ENCODE assay signal across 1 cellular context in the genomic region with DNA sequence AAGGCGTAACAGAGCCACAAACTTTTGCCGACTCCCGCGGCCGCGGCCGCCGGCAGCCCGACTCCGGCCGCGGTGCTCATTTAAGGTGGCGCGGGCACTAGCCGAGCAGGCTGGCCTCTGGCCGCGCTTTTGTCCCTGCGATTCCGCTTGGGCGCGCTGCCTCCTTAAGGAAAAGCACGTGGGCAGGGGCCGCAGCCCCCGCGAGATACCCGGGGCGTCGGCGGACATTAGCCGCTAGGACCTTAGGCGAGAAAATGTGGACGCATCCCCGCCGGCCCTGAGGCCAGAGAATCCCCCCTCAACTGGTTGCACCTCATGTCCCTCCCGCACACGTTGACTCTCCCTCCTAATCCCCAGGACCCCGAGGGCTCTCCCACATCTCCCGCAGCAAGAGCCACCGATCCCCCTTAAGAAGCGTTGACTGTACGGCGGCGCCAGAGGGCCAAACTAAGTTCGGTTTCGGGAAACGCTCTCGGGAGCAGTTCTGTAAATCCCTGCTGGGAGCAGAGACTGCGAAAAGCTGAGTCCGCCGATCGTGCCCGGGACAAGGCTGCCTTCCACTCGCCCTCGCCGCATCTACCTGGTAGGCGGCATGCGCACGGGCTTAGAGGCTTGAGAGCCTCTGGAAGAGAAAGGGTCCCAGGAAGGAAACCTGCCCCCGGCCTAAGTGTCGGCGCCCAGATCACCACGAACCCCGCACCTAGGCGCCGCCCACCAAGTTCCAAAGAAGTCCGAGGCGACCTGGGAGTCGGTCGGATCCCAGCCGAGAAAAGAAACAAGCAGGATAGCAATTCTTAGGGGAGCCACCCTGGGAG.
A peak's percentile ranks its signal among the peaks of the same experiment; 100 is the strongest.
TF ChIP-seq lines count a peak whose summit lies in the region.

No MANE protein-coding gene starts in this region.

TF ChIP-seq in HepG2, 621 proteins besides CTCF, POLR2A, EP300 and RAD21 (continued from another document and continues in another):
- TF ChIP-seq, protein P1, sequence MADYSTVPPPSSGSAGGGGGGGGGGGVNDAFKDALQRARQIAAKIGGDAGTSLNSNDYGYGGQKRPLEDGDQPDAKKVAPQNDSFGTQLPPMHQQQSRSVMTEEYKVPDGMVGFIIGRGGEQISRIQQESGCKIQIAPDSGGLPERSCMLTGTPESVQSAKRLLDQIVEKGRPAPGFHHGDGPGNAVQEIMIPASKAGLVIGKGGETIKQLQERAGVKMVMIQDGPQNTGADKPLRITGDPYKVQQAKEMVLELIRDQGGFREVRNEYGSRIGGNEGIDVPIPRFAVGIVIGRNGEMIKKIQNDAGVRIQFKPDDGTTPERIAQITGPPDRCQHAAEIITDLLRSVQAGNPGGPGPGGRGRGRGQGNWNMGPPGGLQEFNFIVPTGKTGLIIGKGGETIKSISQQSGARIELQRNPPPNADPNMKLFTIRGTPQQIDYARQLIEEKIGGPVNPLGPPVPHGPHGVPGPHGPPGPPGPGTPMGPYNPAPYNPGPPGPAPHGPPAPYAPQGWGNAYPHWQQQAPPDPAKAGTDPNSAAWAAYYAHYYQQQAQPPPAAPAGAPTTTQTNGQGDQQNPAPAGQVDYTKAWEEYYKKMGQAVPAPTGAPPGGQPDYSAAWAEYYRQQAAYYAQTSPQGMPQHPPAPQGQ (CRISPR knock-in tag; IDR thresholded peaks at IDR 0.05; ENCODE audit: borderline replicate concordance): no peak
- TF ChIP-seq, protein P2, sequence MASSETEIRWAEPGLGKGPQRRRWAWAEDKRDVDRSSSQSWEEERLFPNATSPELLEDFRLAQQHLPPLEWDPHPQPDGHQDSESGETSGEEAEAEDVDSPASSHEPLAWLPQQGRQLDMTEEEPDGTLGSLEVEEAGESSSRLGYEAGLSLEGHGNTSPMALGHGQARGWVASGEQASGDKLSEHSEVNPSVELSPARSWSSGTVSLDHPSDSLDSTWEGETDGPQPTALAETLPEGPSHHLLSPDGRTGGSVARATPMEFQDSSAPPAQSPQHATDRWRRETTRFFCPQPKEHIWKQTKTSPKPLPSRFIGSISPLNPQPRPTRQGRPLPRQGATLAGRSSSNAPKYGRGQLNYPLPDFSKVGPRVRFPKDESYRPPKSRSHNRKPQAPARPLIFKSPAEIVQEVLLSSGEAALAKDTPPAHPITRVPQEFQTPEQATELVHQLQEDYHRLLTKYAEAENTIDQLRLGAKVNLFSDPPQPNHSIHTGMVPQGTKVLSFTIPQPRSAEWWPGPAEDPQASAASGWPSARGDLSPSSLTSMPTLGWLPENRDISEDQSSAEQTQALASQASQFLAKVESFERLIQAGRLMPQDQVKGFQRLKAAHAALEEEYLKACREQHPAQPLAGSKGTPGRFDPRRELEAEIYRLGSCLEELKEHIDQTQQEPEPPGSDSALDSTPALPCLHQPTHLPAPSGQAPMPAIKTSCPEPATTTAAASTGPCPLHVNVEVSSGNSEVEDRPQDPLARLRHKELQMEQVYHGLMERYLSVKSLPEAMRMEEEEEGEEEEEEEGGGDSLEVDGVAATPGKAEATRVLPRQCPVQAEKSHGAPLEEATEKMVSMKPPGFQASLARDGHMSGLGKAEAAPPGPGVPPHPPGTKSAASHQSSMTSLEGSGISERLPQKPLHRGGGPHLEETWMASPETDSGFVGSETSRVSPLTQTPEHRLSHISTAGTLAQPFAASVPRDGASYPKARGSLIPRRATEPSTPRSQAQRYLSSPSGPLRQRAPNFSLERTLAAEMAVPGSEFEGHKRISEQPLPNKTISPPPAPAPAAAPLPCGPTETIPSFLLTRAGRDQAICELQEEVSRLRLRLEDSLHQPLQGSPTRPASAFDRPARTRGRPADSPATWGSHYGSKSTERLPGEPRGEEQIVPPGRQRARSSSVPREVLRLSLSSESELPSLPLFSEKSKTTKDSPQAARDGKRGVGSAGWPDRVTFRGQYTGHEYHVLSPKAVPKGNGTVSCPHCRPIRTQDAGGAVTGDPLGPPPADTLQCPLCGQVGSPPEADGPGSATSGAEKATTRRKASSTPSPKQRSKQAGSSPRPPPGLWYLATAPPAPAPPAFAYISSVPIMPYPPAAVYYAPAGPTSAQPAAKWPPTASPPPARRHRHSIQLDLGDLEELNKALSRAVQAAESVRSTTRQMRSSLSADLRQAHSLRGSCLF (CRISPR knock-in tag; IDR thresholded peaks at IDR 0.05; ENCODE audit: borderline replicate concordance): no peak
- no peak; the same call in 1 of the 2 replicates for TF ChIP-seq ZNF124 (CRISPR knock-in tag; IDR thresholded peaks at IDR 0.05)
- TF ChIP-seq, protein P3, sequence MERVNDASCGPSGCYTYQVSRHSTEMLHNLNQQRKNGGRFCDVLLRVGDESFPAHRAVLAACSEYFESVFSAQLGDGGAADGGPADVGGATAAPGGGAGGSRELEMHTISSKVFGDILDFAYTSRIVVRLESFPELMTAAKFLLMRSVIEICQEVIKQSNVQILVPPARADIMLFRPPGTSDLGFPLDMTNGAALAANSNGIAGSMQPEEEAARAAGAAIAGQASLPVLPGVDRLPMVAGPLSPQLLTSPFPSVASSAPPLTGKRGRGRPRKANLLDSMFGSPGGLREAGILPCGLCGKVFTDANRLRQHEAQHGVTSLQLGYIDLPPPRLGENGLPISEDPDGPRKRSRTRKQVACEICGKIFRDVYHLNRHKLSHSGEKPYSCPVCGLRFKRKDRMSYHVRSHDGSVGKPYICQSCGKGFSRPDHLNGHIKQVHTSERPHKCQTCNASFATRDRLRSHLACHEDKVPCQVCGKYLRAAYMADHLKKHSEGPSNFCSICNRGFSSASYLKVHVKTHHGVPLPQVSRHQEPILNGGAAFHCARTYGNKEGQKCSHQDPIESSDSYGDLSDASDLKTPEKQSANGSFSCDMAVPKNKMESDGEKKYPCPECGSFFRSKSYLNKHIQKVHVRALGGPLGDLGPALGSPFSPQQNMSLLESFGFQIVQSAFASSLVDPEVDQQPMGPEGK (CRISPR knock-in tag; IDR thresholded peaks at IDR 0.05): peak; percentile 66
- TF ChIP-seq, protein P4, sequence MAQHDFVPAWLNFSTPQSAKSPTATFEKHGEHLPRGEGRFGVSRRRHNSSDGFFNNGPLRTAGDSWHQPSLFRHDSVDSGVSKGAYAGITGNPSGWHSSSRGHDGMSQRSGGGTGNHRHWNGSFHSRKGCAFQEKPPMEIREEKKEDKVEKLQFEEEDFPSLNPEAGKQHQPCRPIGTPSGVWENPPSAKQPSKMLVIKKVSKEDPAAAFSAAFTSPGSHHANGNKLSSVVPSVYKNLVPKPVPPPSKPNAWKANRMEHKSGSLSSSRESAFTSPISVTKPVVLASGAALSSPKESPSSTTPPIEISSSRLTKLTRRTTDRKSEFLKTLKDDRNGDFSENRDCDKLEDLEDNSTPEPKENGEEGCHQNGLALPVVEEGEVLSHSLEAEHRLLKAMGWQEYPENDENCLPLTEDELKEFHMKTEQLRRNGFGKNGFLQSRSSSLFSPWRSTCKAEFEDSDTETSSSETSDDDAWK (CRISPR knock-in tag; IDR thresholded peaks at IDR 0.05): no peak
- TF ChIP-seq, protein P5, sequence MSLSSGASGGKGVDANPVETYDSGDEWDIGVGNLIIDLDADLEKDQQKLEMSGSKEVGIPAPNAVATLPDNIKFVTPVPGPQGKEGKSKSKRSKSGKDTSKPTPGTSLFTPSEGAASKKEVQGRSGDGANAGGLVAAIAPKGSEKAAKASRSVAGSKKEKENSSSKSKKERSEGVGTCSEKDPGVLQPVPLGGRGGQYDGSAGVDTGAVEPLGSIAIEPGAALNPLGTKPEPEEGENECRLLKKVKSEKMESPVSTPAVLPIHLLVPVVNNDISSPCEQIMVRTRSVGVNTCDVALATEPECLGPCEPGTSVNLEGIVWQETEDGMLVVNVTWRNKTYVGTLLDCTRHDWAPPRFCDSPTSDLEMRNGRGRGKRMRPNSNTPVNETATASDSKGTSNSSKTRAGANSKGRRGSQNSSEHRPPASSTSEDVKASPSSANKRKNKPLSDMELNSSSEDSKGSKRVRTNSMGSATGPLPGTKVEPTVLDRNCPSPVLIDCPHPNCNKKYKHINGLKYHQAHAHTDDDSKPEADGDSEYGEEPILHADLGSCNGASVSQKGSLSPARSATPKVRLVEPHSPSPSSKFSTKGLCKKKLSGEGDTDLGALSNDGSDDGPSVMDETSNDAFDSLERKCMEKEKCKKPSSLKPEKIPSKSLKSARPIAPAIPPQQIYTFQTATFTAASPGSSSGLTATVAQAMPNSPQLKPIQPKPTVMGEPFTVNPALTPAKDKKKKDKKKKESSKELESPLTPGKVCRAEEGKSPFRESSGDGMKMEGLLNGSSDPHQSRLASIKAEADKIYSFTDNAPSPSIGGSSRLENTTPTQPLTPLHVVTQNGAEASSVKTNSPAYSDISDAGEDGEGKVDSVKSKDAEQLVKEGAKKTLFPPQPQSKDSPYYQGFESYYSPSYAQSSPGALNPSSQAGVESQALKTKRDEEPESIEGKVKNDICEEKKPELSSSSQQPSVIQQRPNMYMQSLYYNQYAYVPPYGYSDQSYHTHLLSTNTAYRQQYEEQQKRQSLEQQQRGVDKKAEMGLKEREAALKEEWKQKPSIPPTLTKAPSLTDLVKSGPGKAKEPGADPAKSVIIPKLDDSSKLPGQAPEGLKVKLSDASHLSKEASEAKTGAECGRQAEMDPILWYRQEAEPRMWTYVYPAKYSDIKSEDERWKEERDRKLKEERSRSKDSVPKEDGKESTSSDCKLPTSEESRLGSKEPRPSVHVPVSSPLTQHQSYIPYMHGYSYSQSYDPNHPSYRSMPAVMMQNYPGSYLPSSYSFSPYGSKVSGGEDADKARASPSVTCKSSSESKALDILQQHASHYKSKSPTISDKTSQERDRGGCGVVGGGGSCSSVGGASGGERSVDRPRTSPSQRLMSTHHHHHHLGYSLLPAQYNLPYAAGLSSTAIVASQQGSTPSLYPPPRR (CRISPR knock-in tag; IDR thresholded peaks at IDR 0.05; ENCODE audit: borderline replicate concordance): peak; percentile 62
- TF ChIP-seq, protein P6, sequence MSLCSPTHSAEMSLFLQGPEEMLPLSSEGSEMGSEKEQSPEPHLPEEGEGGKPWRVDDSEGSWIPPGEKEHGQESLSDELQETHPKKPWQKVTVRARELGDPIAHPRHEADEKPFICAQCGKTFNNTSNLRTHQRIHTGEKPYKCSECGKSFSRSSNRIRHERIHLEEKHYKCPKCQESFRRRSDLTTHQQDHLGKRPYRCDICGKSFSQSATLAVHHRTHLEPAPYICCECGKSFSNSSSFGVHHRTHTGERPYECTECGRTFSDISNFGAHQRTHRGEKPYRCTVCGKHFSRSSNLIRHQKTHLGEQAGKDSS (CRISPR knock-in tag; IDR thresholded peaks at IDR 0.05; ENCODE audit: borderline replicate concordance, low read depth): peak; percentile 99
- 0 out of 2 replicates have a peak, but pooled peaks have one; percentile 22 for TF ChIP-seq SOX5 (CRISPR knock-in tag; IDR thresholded peaks at IDR 0.05; ENCODE audit: borderline replicate concordance)
- peak; percentile 96 for TF ChIP-seq ZNF20 (CRISPR knock-in tag; IDR thresholded peaks at IDR 0.05)
- TF ChIP-seq, protein P7, sequence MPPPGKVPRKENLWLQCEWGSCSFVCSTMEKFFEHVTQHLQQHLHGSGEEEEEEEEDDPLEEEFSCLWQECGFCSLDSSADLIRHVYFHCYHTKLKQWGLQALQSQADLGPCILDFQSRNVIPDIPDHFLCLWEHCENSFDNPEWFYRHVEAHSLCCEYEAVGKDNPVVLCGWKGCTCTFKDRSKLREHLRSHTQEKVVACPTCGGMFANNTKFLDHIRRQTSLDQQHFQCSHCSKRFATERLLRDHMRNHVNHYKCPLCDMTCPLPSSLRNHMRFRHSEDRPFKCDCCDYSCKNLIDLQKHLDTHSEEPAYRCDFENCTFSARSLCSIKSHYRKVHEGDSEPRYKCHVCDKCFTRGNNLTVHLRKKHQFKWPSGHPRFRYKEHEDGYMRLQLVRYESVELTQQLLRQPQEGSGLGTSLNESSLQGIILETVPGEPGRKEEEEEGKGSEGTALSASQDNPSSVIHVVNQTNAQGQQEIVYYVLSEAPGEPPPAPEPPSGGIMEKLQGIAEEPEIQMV (CRISPR knock-in tag; IDR thresholded peaks at IDR 0.05; ENCODE audit: low read depth): peak; percentile 97
- peak; percentile 74 for TF ChIP-seq ZNF615 (CRISPR knock-in tag; IDR thresholded peaks at IDR 0.05; ENCODE audit: borderline replicate concordance)
- TF ChIP-seq ARNTL (CRISPR knock-in tag; IDR thresholded peaks at IDR 0.05): peak; percentile 67
- TF ChIP-seq RNF2 (conservative IDR thresholded peaks at IDR 0.05; ENCODE audit: low read depth): peak; percentile 98
- TF ChIP-seq, protein P8, sequence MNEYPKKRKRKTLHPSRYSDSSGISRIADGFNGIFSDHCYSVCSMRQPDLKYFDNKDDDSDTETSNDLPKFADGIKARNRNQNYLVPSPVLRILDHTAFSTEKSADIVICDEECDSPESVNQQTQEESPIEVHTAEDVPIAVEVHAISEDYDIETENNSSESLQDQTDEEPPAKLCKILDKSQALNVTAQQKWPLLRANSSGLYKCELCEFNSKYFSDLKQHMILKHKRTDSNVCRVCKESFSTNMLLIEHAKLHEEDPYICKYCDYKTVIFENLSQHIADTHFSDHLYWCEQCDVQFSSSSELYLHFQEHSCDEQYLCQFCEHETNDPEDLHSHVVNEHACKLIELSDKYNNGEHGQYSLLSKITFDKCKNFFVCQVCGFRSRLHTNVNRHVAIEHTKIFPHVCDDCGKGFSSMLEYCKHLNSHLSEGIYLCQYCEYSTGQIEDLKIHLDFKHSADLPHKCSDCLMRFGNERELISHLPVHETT (CRISPR knock-in tag; conservative IDR thresholded peaks at IDR 0.05): no peak
- TF ChIP-seq, protein P9, sequence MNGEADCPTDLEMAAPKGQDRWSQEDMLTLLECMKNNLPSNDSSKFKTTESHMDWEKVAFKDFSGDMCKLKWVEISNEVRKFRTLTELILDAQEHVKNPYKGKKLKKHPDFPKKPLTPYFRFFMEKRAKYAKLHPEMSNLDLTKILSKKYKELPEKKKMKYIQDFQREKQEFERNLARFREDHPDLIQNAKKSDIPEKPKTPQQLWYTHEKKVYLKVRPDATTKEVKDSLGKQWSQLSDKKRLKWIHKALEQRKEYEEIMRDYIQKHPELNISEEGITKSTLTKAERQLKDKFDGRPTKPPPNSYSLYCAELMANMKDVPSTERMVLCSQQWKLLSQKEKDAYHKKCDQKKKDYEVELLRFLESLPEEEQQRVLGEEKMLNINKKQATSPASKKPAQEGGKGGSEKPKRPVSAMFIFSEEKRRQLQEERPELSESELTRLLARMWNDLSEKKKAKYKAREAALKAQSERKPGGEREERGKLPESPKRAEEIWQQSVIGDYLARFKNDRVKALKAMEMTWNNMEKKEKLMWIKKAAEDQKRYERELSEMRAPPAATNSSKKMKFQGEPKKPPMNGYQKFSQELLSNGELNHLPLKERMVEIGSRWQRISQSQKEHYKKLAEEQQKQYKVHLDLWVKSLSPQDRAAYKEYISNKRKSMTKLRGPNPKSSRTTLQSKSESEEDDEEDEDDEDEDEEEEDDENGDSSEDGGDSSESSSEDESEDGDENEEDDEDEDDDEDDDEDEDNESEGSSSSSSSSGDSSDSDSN (CRISPR knock-in tag; IDR thresholded peaks at IDR 0.05): peak; percentile 87
- TF ChIP-seq ATF1 (CRISPR knock-in tag; IDR thresholded peaks at IDR 0.05): 0 out of 2 replicates have a peak, but pooled peaks have one; percentile 49
- no peak for TF ChIP-seq ZFP36L1 (CRISPR knock-in tag; IDR thresholded peaks at IDR 0.05)
- TF ChIP-seq, protein P10, sequence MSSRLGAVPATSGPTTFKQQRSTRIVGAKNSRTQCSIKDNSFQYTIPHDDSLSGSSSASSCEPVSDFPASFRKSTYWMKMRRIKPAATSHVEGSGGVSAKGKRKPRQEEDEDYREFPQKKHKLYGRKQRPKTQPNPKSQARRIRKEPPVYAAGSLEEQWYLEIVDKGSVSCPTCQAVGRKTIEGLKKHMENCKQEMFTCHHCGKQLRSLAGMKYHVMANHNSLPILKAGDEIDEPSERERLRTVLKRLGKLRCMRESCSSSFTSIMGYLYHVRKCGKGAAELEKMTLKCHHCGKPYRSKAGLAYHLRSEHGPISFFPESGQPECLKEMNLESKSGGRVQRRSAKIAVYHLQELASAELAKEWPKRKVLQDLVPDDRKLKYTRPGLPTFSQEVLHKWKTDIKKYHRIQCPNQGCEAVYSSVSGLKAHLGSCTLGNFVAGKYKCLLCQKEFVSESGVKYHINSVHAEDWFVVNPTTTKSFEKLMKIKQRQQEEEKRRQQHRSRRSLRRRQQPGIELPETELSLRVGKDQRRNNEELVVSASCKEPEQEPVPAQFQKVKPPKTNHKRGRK (CRISPR knock-in tag; IDR thresholded peaks at IDR 0.05): no peak
